19 cellular contexts compared by ENCODE assay signal in the genomic region with DNA sequence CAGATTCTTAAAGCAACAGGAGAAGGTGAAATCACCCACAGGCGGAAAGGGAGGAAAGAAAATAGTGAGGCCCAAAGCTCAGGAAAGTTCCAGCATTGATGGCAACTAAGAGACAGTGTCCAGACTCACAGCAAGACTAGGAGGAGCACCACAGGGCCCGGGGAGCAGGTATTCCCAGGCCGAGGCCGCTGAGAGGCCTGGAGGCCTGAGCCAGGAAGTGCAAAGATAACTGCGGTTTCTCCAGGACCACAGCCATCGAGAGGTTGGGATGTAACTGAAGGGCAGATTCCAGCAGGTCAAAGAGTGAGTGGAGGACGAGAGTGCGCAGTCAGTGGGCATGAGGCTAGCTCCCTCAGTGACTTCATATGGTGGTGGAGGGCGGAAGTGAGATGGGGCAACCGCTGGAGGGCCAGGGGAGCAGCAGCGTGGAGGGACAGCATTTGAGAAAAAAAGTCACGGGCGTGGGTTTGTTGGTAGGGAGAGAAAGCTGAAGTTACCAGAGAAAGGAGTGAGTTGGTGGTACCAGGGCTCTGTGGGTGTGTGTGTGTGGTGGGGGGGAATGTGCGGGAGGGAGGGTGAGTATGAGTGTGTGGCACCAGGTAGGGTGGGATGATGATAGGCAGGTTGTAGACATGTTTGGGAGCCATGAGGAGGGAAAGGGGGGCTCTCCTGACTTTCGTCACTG.
DNase-seq lines count a peak whose midpoint lies in the region; ATAC-seq, FAIRE-seq and TF ChIP-seq lines count a peak whose summit lies in the region.
"Had no signal": no experiment of that assay in that cellular context is flagged by ENCODE, and none has a peak within 500 bp of the region (broad histone marks: within the 10 kb centered on the region; RNA-seq: fewer than 3 reads in every experiment).

No MANE protein-coding gene starts in this region.

- no peak overlapping the region for H3K27ac ChIP-seq in K562 (ENCODE audit: extremely low read depth, low read depth, low read length)
- peak overlapping the region; percentile 53 to 69 for H3K27ac ChIP-seq in prostate gland
- H3K27ac ChIP-seq in aorta (ENCODE audit: low read depth in 1 of 2, low read length in 2 of 2), result no peak overlapping the region
- no peak overlapping the region for H3K27ac ChIP-seq in ovary

- H3K36me3 ChIP-seq in K562 (ENCODE audit: control insufficient read depth, insufficient read depth, low read length), result no peaks in the 10 kb centered on the region
- H3K36me3 ChIP-seq in prostate gland, result no peaks in the 10 kb centered on the region
- no peaks in the 10 kb centered on the region for H3K36me3 ChIP-seq in aorta (ENCODE audit: control insufficient read depth in 1 of 2, insufficient read depth in 2 of 2, low read length in 1 of 2)
- no peaks in the 10 kb centered on the region for H3K36me3 ChIP-seq in ovary
- H3K36me3 ChIP-seq: BE2C had no signal

- H3K4me3 Mint-ChIP-seq in HFFc6, result no peak overlapping the region
- H3K4me3 Mint-ChIP-seq: CD4-positive, CD25-positive, alpha-beta regulatory T cell; CD8-positive, alpha-beta memory T cell; GM23338 had no signal

- CTCF ChIA-PET in K562 (lab: Yijun Ruan, JAX; ENCODE audit: low intra/inter-chr PET ratio), result no interaction called here

- intact Hi-C loops in K562 (cut with micrococcal nuclease), result no loop called here
- intact Hi-C loops in prostate gland (cut with DNase I), result no loop called here
- intact Hi-C loops in aorta (cut with DNase I), result no loop called here
- intact Hi-C loops in ovary (cut with DNase I), result no loop called here

- TF ChIP-seq CTCF in HFFc6 (IDR thresholded peaks at IDR 0.05) (no peak), K562 (IDR thresholded peaks at IDR 0.05 in 2 of 3, conservative IDR thresholded peaks at IDR 0.05 in 1 of 3; ENCODE audit: insufficient read depth in 2 of 3, low read depth in 1 of 3, low read length in 3 of 3) (no peak), prostate gland (IDR thresholded peaks at IDR 0.05) (no peak), ovary (IDR thresholded peaks at IDR 0.05) (no peak)

- H3K4me1 ChIP-seq in K562 (replicated peaks in 1 of 2; ENCODE audit: control insufficient read depth in 2 of 2, insufficient read depth in 2 of 2, low read length in 2 of 2) (peaks cover 3 to 7% of the 10 kb centered on the region in 2 experiments), prostate gland (replicated peaks) (no peaks in the 10 kb centered on the region), aorta (ENCODE audit: control insufficient read depth in 1 of 2, insufficient read depth in 2 of 2, low read length in 2 of 2) (no peaks in the 10 kb centered on the region), ovary (ENCODE audit: insufficient read depth) (peaks cover 21% of the 10 kb centered on the region)
- H3K4me1 ChIP-seq: Caco-2 had no signal

- TF ChIP-seq EP300 in K562 (IDR thresholded peaks at IDR 0.05; ENCODE audit: low read length) (no peak), ovary (IDR thresholded peaks at IDR 0.05) (no peak)

- H3K27me3 ChIP-seq in K562 (ENCODE audit: control insufficient read depth in 2 of 2, insufficient read depth in 2 of 2, low read length in 2 of 2) (peaks cover 4 to 46% of the 10 kb centered on the region in 2 experiments; a peak in 2 of 5 replicates), prostate gland (replicated peaks; ENCODE audit: insufficient read depth) (no peaks in the 10 kb centered on the region), aorta (ENCODE audit: control insufficient read depth in 1 of 2, insufficient read depth in 2 of 2, low read length in 1 of 2) (no peaks in the 10 kb centered on the region), ovary (no peaks in the 10 kb centered on the region)
- H3K27me3 ChIP-seq: BE2C had no signal

- POLR2A ChIA-PET in K562 (lab: Yijun Ruan, JAX), result interaction anchor here (0.8 to 1.4 kb wide), 2 partner anchors 11 to 17 kb away, joined by 3 to 4 read pairs; no protein-coding TSS in a partner anchor

- H3K27me3 Mint-ChIP-seq in HFFc6 (ENCODE audit: insufficient read depth), result peaks cover 64% of the 10 kb centered on the region

- H3K9ac ChIP-seq in K562 (ENCODE audit: insufficient read depth in 1 of 2, low read depth in 2 of 2, low read length in 2 of 2), result no peak overlapping the region; a peak in 1 of 4 replicates

- FAIRE-seq in K562 (lab: Jason Lieb, UNC), result no peak
- FAIRE-seq: A204.1, D721Med, G401.6, GM12892, GM18507 had no signal

- H2AFZ ChIP-seq in K562 (ENCODE audit: low read depth, low read length), result 0 out of 2 replicates have a peak overlapping the region, but pooled peaks have one; percentile 4
- H2AFZ ChIP-seq: GM23338 had no signal

- H3K36me3 Mint-ChIP-seq in HFFc6 (ENCODE audit: low read depth), result no peaks in the 10 kb centered on the region
- H3K36me3 Mint-ChIP-seq: CD4-positive, CD25-positive, alpha-beta regulatory T cell; CD8-positive, alpha-beta memory T cell had no signal

- H3K4me3 ChIP-seq in K562, result no peak overlapping the region
- no peak overlapping the region for H3K4me3 ChIP-seq in prostate gland
- H3K4me3 ChIP-seq in aorta (ENCODE audit: low read length in 2 of 2), result no peak overlapping the region
- H3K4me3 ChIP-seq in ovary, result no peak overlapping the region
- H3K4me3 ChIP-seq: GM23338 had no signal

- H3K27ac Mint-ChIP-seq in HFFc6, result no peak overlapping the region
- H3K27ac Mint-ChIP-seq: CD4-positive, CD25-positive, alpha-beta regulatory T cell; CD8-positive, alpha-beta memory T cell; GM23338 had no signal

- H4K20me1 ChIP-seq in K562 (replicated peaks; ENCODE audit: control insufficient read depth, insufficient read depth, low read length), result no peaks in the 10 kb centered on the region

- in situ Hi-C loops in K562 (cut with MboI), result no loop called here

- 8% methylated on average over 13 of the region's 15 CpGs for WGBS in K562 (ENCODE audit: insufficient coverage, low coverage, missing lambda C conversion rate)
- WGBS in prostate gland, result 93% methylated on average over 15 of the region's 15 CpGs
- WGBS in aorta, 2 donors, result 96% methylated on average over 15 of the region's 15 CpGs
- 88 to 93% (median 90%) methylated on average over 15 of the region's 15 CpGs for WGBS in ovary, 3 donors

- no peaks in the 10 kb centered on the region for H3K9me3 Mint-ChIP-seq in HFFc6
- H3K9me3 Mint-ChIP-seq: CD4-positive, CD25-positive, alpha-beta regulatory T cell; CD8-positive, alpha-beta memory T cell; GM23338 had no signal

- ATAC-seq in K562, result no peak
- ATAC-seq in aorta (ENCODE audit: low FRiP score), result no peak
- ATAC-seq: GM23338, HCT116 had no signal

- H3K9me3 ChIP-seq in K562 (replicated peaks; ENCODE audit: control insufficient read depth, insufficient read depth, low read depth, low read length) (no peaks in the 10 kb centered on the region), prostate gland (no peaks in the 10 kb centered on the region), aorta (ENCODE audit: control insufficient read depth, low read length) (no peaks in the 10 kb centered on the region), ovary (no peaks in the 10 kb centered on the region)
- H3K9me3 ChIP-seq: BE2C, Caco-2 had no signal

- H3K9me1 ChIP-seq in K562 (ENCODE audit: control insufficient read depth, insufficient read depth, low read length), result no peaks in the 10 kb centered on the region

- no peak overlapping the region for H3K4me2 ChIP-seq in K562 (ENCODE audit: insufficient read depth, low read length)
- H3K4me2 ChIP-seq: GM23338 had no signal

- no peak for TF ChIP-seq RAD21 in K562 (CRISPR knock-in tag; conservative IDR thresholded peaks at IDR 0.05 in 1 of 2, IDR thresholded peaks at IDR 0.05 in 1 of 2)

- H3K79me2 ChIP-seq in K562 (ENCODE audit: control insufficient read depth, insufficient read depth, low read length), result no peaks in the 10 kb centered on the region

- DNase-seq in HFFc6 (peak; percentile 4), K562 (ENCODE audit: extremely low read depth in 1 of 4, low spot score in 3 of 4) (no peak), prostate gland (ENCODE audit: low spot score) (no peak), aorta (no peak), ovary (no peak)
- no peak for DNase-seq in stimulated activated CD4-positive, alpha-beta T cell treated with anti-CD3 and anti-CD28 coated beads, Interleukin-15, amount 100 ng/mL, for 24 hours
- DNase-seq: ACHN; BE2C; Caco-2; CD4-positive, CD25-positive, alpha-beta regulatory T cell; CD8-positive, alpha-beta memory T cell; H7 had no signal

- no peak for TF ChIP-seq POLR2A in K562 (conservative IDR thresholded peaks at IDR 0.05)
- TF ChIP-seq POLR2A in prostate gland (IDR thresholded peaks at IDR 0.05), result no peak
- TF ChIP-seq POLR2A in ovary (IDR thresholded peaks at IDR 0.05), result no peak

- no TSS peak for BruUV-seq in K562 (replicated peaks; lab: Mats Ljungman, UMichigan)

- peaks cover 8% of the 10 kb centered on the region for H3K4me1 Mint-ChIP-seq in HFFc6 (ENCODE audit: low read depth)
- H3K4me1 Mint-ChIP-seq: CD8-positive, alpha-beta memory T cell had no signal

TF ChIP-seq in K562, 482 proteins besides CTCF, POLR2A, EP300 and RAD21:
- TF ChIP-seq SPI1 (IDR thresholded peaks at IDR 0.05; ENCODE audit: borderline replicate concordance, low read depth, low read length) (no peak), ZNF263 (CRISPR knock-in tag; IDR thresholded peaks at IDR 0.05; ENCODE audit: borderline replicate concordance) (peak; percentile 78), POLR2H (tag; IDR thresholded peaks at IDR 0.05; ENCODE audit: low read depth) (no peak), PYGO2 (tag; IDR thresholded peaks at IDR 0.05) (no peak)

Comparison
In these comparisons a context has a peak if more than half of its experiments do, and no peak if none do; other contexts are left out.
1. H3K27ac ChIP-seq: peak in prostate gland (2 of 2); none in K562 (single experiment), aorta (0 of 2) and ovary (0 of 2).